8 cellular contexts compared by ENCODE assay signal in genomic region chr1:207050768-207051614, GRCh38. TPM values are rescaled to one million over a fixed set of nuclear protein-coding genes. Genes with fewer than 3 reads are reported as not detected.
DNase-seq lines count a peak whose midpoint lies in the region; ATAC-seq and TF ChIP-seq lines count a peak whose summit lies in the region.

TSS of gene YOD1 (minus strand) at chr1:207051208. CDS start at chr1:207051030, 178 bp downstream.

- peak within 1 kb of the TSS; percentile 81 for H3K4me2 ChIP-seq in OCI-LY3 (ENCODE audit: low read length)

- H3K27ac ChIP-seq in OCI-LY3 (ENCODE audit: low read length) = peak within 1 kb of the TSS; percentile 34

- H4K20me1 ChIP-seq in OCI-LY3 (ENCODE audit: insufficient read depth, low read length) = 0 out of 2 replicates have a peak, but pooled peaks cover 5% of the 10 kb centered on the region

- intact Hi-C loops in mucosa of descending colon (cut with DNase I, micrococcal nuclease) = no loop called here

- no peaks in the 10 kb centered on the region for H3K9me3 ChIP-seq in OCI-LY3 (ENCODE audit: insufficient read depth, low read length)
- H3K9me3 ChIP-seq in mucosa of descending colon = no peaks in the 10 kb centered on the region

- H3K4me3 ChIP-seq in OCI-LY3 (ENCODE audit: low read length) (peak within 1 kb of the TSS; percentile 87), epithelial cell of proximal tubule (ENCODE audit: low read depth, low read length) (peak within 1 kb of the TSS; percentile 96), mucosa of descending colon (peak within 1 kb of the TSS; percentile 92)

- H3K79me2 ChIP-seq in OCI-LY3 (ENCODE audit: low read length) = peaks cover 42% of the 10 kb centered on the region

- DNase-seq in C1 segment of cervical spinal cord (lab: John Stamatoyannopoulos, UW) (peak; percentile 31 to 84 (median 79)), HuH-7.5 (ENCODE audit: low spot score) (peak; percentile 45), activated T-cell treated with anti-CD3 and anti-CD28 coated beads for 4 hours (peak; percentile 87), epithelial cell of proximal tubule (ENCODE audit: low read depth) (peak; percentile 97), mucosa of descending colon (peak; percentile 94 to 95 (median 94))
- peak; percentile 74 to 81 for DNase-seq in stimulated activated CD8-positive, alpha-beta memory T cell treated with anti-CD3 and anti-CD28 coated beads, Interleukin-2, amount 100 ng/mL, for 1 hour (ENCODE audit: low read depth in 2 of 2)

- H3K36me3 ChIP-seq in OCI-LY3 (replicated peaks; ENCODE audit: low read depth, low read length) (peaks cover 30% of the 10 kb centered on the region), mucosa of descending colon (ENCODE audit: low read depth) (no peaks in the 10 kb centered on the region)

- peak; percentile 47 for ATAC-seq in GM19438 (IDR thresholded peaks at IDR 0.05; ENCODE audit: low read depth, unreplicated experiment)
- ATAC-seq in mucosa of descending colon = peak; percentile 65

- H3K4me1 ChIP-seq in OCI-LY3 (ENCODE audit: low read length) (peaks cover 36% of the 10 kb centered on the region), mucosa of descending colon (ENCODE audit: low read depth) (peaks cover 39% of the 10 kb centered on the region)

- TF ChIP-seq CTCF in OCI-LY3 (IDR thresholded peaks at IDR 0.05; ENCODE audit: low read depth, low read length) = no peak
- TF ChIP-seq CTCF in epithelial cell of proximal tubule (conservative IDR thresholded peaks at IDR 0.05; ENCODE audit: low read depth, low read length) = no peak
- no peak for TF ChIP-seq CTCF in mucosa of descending colon (IDR thresholded peaks at IDR 0.05)

- peak within 1 kb of the TSS; percentile 81 for H3K9ac ChIP-seq in OCI-LY3 (ENCODE audit: low read length)

- no peaks in the 10 kb centered on the region for H3K27me3 ChIP-seq in OCI-LY3 (ENCODE audit: low read depth, low read length)

- H2AFZ ChIP-seq in OCI-LY3 (ENCODE audit: low read depth, low read length) = peak within 1 kb of the TSS; percentile 98

RNA-seq across cellular contexts. Expression of gene YOD1, which starts in this region (rescaled TPM):
- total RNA-seq in epithelial cell of proximal tubule (6.7 TPM in 2 replicates), mucosa of descending colon (1 to 10 TPM; 5.8 to 7.8 (median 7.8) TPM)

Comparison
In these comparisons a context has a peak if more than half of its experiments do, and no peak if none do; other contexts are left out.
1. Peak in every context shown above with its lines: DNase-seq, ATAC-seq, H3K4me3 ChIP-seq and H3K27ac ChIP-seq.
2. DNase-seq: peak in every context shown above with its lines; median percentile 97 in epithelial cell of proximal tubule; 94 in mucosa of descending colon; 87 in activated T-cell treated with anti-CD3 and anti-CD28 coated beads for 4 hours; 79 in C1 segment of cervical spinal cord; 78 in stimulated activated CD8-positive, alpha-beta memory T cell treated with anti-CD3 and anti-CD28 coated beads, Interleukin-2, amount 100 ng/mL, for 1 hour; 45 in HuH-7.5.